In the genomic region with DNA sequence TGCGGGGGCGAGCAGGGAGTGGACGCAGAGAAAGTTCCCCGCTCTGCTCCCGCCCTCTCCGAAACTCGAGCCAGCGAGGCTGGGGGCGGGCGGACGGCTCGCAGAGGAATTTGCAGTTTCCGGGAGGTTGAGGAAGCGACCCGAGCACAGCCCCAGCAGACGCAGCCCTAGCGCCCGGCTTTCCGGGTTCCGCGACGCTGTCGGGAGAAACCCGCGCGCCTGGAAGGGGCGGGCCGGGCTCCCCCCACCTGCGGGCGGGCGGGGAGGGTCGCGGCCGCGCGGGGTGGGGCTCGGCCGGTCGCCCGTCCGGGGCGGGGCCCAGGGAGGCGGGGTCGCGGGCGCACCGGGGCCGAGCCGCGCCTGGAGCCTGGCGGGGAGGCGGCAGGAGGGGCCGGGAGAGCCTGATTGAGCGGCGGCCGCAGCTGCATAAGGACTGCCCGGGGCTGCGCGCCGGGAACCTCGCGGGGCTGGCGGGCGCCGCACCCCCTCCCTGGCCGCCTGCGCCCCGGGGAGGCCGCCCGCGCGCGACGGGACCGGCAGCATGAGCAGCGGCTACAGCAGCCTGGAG, we compare ENCODE assay signal across 8 cellular contexts. TPM values are rescaled to one million over a fixed set of nuclear protein-coding genes. Genes with fewer than 3 reads are reported as not detected.
DNase-seq lines count a peak whose midpoint lies in the region; ATAC-seq, FAIRE-seq and TF ChIP-seq lines count a peak whose summit lies in the region.

Gene RASSF3, plus strand, starts transcription at position 404 of the 568 bp plus-strand sequence. Its CDS starts 138 bp downstream, at position 542.

- H3K4me3 ChIP-seq in HUES48 (ENCODE audit: low read depth, low read length) (peak within 1 kb of the TSS; percentile 96), parathyroid adenoma (ENCODE audit: low read depth, low read length) (peak within 1 kb of the TSS; percentile 64), urinary bladder (ENCODE audit: low read depth, low read length) (peak within 1 kb of the TSS; percentile 85)

- peaks cover 4% of the 10 kb centered on the region for H3K36me3 Mint-ChIP-seq in glutamatergic neuron (ENCODE audit: unreplicated experiment)

- peaks cover 10% of the 10 kb centered on the region for H3K4me1 Mint-ChIP-seq in glutamatergic neuron (ENCODE audit: low read depth, unreplicated experiment)

- H3K79me2 ChIP-seq in parathyroid adenoma = no peaks in the 10 kb centered on the region

- peaks cover 14% of the 10 kb centered on the region for H3K27me3 Mint-ChIP-seq in glutamatergic neuron (ENCODE audit: unreplicated experiment)

- no peaks in the 10 kb centered on the region for H3K9me3 ChIP-seq in HUES48 (ENCODE audit: control insufficient read depth, insufficient read depth, low read length)
- no peaks in the 10 kb centered on the region for H3K9me3 ChIP-seq in parathyroid adenoma (ENCODE audit: control insufficient read depth, low read length)

- peaks cover 9% of the 10 kb centered on the region for H3K9me3 Mint-ChIP-seq in glutamatergic neuron (ENCODE audit: unreplicated experiment)

- H2AFZ ChIP-seq in parathyroid adenoma = peak within 1 kb of the TSS; percentile 98

- H3K4me3 Mint-ChIP-seq in glutamatergic neuron (ENCODE audit: unreplicated experiment) = peak within 1 kb of the TSS; percentile 93

- no peak for TF ChIP-seq CTCF in D721Med (IDR thresholded peaks at IDR 0.05; ENCODE audit: insufficient read depth, missing control alignments)
- TF ChIP-seq CTCF in glutamatergic neuron (IDR thresholded peaks at IDR 0.05; ENCODE audit: partially characterized antibody, unreplicated experiment) = no peak
- TF ChIP-seq CTCF in parathyroid adenoma (IDR thresholded peaks at IDR 0.05) = no peak

- H3K36me3 ChIP-seq in HUES48 (ENCODE audit: control insufficient read depth, insufficient read depth, low read length) (no peaks in the 10 kb centered on the region; the same call in 1 of the 2 replicates), parathyroid adenoma (ENCODE audit: control insufficient read depth, insufficient read depth, low read length) (no peaks in the 10 kb centered on the region), urinary bladder (ENCODE audit: insufficient read depth) (no peaks in the 10 kb centered on the region)

- no peak for FAIRE-seq in D721Med (lab: Jason Lieb, UNC)

- whole genome bisulfite sequencing in urinary bladder = under 1% methylated on average over 76 of the region's 76 CpGs

- peak; percentile 48 for ATAC-seq in GM21360 (IDR thresholded peaks at IDR 0.05; ENCODE audit: unreplicated experiment)
- ATAC-seq in SK-N-SH treated with all-trans-retinoic acid at 6 μM for 48 hours = peak; percentile 59

- H3K9ac ChIP-seq in HUES48 (ENCODE audit: low read depth, low read length) = peak within 1 kb of the TSS; percentile 77
- peak within 1 kb of the TSS; percentile 69 for H3K9ac ChIP-seq in parathyroid adenoma

- no peaks in the 10 kb centered on the region for H3K27me3 ChIP-seq in HUES48 (ENCODE audit: control insufficient read depth, insufficient read depth, low read length)
- H3K27me3 ChIP-seq in parathyroid adenoma (ENCODE audit: control insufficient read depth, insufficient read depth, low read length) = no peaks in the 10 kb centered on the region

- peaks cover 10% of the 10 kb centered on the region for H3K4me1 ChIP-seq in HUES48 (ENCODE audit: control insufficient read depth, insufficient read depth, low read length)
- peaks cover 7% of the 10 kb centered on the region for H3K4me1 ChIP-seq in parathyroid adenoma
- H3K4me1 ChIP-seq in urinary bladder (ENCODE audit: insufficient read depth) = no peaks in the 10 kb centered on the region

- H3K27ac Mint-ChIP-seq in glutamatergic neuron (ENCODE audit: unreplicated experiment) = peak within 1 kb of the TSS; percentile 71

- H3K4me2 ChIP-seq in parathyroid adenoma (ENCODE audit: low read length) = peak within 1 kb of the TSS; percentile 82

- peak; percentile 34 for DNase-seq in D721Med (ENCODE audit: insufficient read length, low spot score)
- peak; percentile 64 for DNase-seq in activated naive CD4-positive, alpha-beta T cell treated with anti-CD3 and anti-CD28 coated beads, Interleukin-2, amount 50 U/mL, for 16 hours
- DNase-seq in glutamatergic neuron = peak; percentile 73

- H3K27ac ChIP-seq in HUES48 (ENCODE audit: low read depth, low read length) = peak within 1 kb of the TSS; percentile 96
- H3K27ac ChIP-seq in parathyroid adenoma = peak within 1 kb of the TSS; percentile 65
- H3K27ac ChIP-seq in urinary bladder (ENCODE audit: low read depth) = peak within 1 kb of the TSS; percentile 68

TF ChIP-seq in SK-N-SH treated with all-trans-retinoic acid at 6 μM for 48 hours, 23 proteins besides CTCF, POLR2A, EP300 and RAD21:
- TF ChIP-seq, protein P1, sequence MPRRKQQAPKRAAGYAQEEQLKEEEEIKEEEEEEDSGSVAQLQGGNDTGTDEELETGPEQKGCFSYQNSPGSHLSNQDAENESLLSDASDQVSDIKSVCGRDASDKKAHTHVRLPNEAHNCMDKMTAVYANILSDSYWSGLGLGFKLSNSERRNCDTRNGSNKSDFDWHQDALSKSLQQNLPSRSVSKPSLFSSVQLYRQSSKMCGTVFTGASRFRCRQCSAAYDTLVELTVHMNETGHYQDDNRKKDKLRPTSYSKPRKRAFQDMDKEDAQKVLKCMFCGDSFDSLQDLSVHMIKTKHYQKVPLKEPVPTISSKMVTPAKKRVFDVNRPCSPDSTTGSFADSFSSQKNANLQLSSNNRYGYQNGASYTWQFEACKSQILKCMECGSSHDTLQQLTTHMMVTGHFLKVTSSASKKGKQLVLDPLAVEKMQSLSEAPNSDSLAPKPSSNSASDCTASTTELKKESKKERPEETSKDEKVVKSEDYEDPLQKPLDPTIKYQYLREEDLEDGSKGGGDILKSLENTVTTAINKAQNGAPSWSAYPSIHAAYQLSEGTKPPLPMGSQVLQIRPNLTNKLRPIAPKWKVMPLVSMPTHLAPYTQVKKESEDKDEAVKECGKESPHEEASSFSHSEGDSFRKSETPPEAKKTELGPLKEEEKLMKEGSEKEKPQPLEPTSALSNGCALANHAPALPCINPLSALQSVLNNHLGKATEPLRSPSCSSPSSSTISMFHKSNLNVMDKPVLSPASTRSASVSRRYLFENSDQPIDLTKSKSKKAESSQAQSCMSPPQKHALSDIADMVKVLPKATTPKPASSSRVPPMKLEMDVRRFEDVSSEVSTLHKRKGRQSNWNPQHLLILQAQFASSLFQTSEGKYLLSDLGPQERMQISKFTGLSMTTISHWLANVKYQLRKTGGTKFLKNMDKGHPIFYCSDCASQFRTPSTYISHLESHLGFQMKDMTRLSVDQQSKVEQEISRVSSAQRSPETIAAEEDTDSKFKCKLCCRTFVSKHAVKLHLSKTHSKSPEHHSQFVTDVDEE (CRISPR knock-in tag; IDR thresholded peaks at IDR 0.05) = no peak
- peak; percentile 41; the same call in 1 of the 2 replicates for TF ChIP-seq ZFP3 (CRISPR knock-in tag; IDR thresholded peaks at IDR 0.05)
- no peak for TF ChIP-seq PPARA (CRISPR knock-in tag; IDR thresholded peaks at IDR 0.05; ENCODE audit: borderline replicate concordance)

RNA-seq across cellular contexts. Expression of gene RASSF3, which starts in this region (rescaled TPM):
- total RNA-seq in glutamatergic neuron (ENCODE audit: unreplicated experiment) = 28.2 TPM
- 50.4 TPM for total RNA-seq in urinary bladder
- polyA plus RNA-seq in urinary bladder = 112 TPM

Comparison
In these comparisons a context has a peak if more than half of its experiments do, and no peak if none do; other contexts are left out.
1. Peak in every context shown above with its lines: DNase-seq, ATAC-seq, H3K4me3 ChIP-seq and H3K27ac ChIP-seq.